Comparison of ENCODE assay signal across 17 cellular contexts in the genomic region with DNA sequence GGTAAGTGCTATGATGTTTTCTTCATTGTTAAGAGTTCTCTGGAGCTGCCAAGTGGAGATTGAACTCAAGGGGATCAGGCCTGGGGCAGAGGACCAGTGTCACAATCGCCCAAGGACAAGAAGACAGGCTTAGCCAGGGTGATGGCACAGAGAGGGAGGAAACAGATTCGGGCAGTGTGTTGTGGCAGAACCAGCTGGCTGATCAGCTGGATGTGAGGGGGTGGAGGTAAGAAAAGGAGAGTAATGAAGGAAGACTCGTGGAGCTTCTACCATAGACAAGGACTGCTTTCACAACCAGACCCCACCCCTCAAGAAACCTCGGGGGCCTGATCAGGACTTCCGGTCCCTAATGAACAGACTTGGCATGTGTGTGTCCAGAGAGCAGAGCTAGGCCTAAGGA.
A peak's percentile ranks its signal among the peaks of the same experiment; 100 is the strongest.
DNase-seq lines count a peak whose midpoint lies in the region; ATAC-seq lines count a peak whose summit lies in the region.
"Had no signal": no experiment of that assay in that cellular context is flagged by ENCODE, and none has a peak within 500 bp of the region (broad histone marks: within the 10 kb centered on the region; RNA-seq: fewer than 3 reads in every experiment).

No MANE protein-coding gene starts in this region.

- DNase-seq in SK-MEL-5 (ENCODE audit: low read depth, low spot score) = peak; percentile 47
- peak; percentile 77 for DNase-seq in foreskin melanocyte
- DNase-seq in stimulated activated effector memory CD8-positive, alpha-beta T cell treated with anti-CD3 and anti-CD28 coated beads, Interleukin-12 subunit alpha, Interleukin-12 subunit beta, amount 100 ng/mL, for 72 hours (ENCODE audit: low spot score in 2 of 2) = no peak
- DNase-seq in stimulated activated CD4-positive, alpha-beta T cell treated with anti-CD3 and anti-CD28 coated beads, Interleukin-1b, Interleukin-23, amount 100 ng/mL, for 48 hours = no peak
- DNase-seq in MV-4-11 (lab: John Stamatoyannopoulos, UW) = no peak
- DNase-seq: CD4-positive, CD25-positive, alpha-beta regulatory T cell; CD8-positive, alpha-beta T cell; DMS 273 treated with DMSO at 0.1 percent for 48 hours; DMS79; EL; GDM1; GM23248; H7; HCEC 1CT had no signal

- in situ Hi-C loops in SK-MEL-5 (cut with HindIII; ENCODE audit: low pct_unique_long_range_greater_than_20kb, low sequenced_read_pairs) = no loop called here

- ATAC-seq in stimulated activated effector memory CD8-positive, alpha-beta T cell treated with anti-CD3 and anti-CD28 coated beads, Interleukin-12 subunit alpha, Interleukin-12 subunit beta, amount 100 ng/mL, for 72 hours = no peak
- no peak for ATAC-seq in GM18858 (IDR thresholded peaks at IDR 0.05; ENCODE audit: unreplicated experiment)
- ATAC-seq: CD8-positive, alpha-beta T cell; GM12878 had no signal

- H3K9me3 Mint-ChIP-seq in stimulated activated effector memory CD8-positive, alpha-beta T cell treated with anti-CD3 and anti-CD28 coated beads, Interleukin-12 subunit alpha, Interleukin-12 subunit beta, amount 100 ng/mL, for 72 hours = no peaks in the 10 kb centered on the region
- H3K9me3 Mint-ChIP-seq: CD8-positive, alpha-beta T cell had no signal

- H3K4me1 Mint-ChIP-seq in stimulated activated effector memory CD8-positive, alpha-beta T cell treated with anti-CD3 and anti-CD28 coated beads, Interleukin-12 subunit alpha, Interleukin-12 subunit beta, amount 100 ng/mL, for 72 hours = no peaks in the 10 kb centered on the region
- H3K4me1 Mint-ChIP-seq: B cell; CD4-positive, CD25-positive, alpha-beta regulatory T cell had no signal

- no peaks in the 10 kb centered on the region for H3K36me3 Mint-ChIP-seq in stimulated activated effector memory CD8-positive, alpha-beta T cell treated with anti-CD3 and anti-CD28 coated beads, Interleukin-12 subunit alpha, Interleukin-12 subunit beta, amount 100 ng/mL, for 72 hours
- H3K36me3 Mint-ChIP-seq: CD4-positive, CD25-positive, alpha-beta regulatory T cell; CD8-positive, alpha-beta T cell had no signal

- H3K4me3 Mint-ChIP-seq in stimulated activated effector memory CD8-positive, alpha-beta T cell treated with anti-CD3 and anti-CD28 coated beads, Interleukin-12 subunit alpha, Interleukin-12 subunit beta, amount 100 ng/mL, for 72 hours = no peak overlapping the region
- H3K4me3 Mint-ChIP-seq: B cell; CD8-positive, alpha-beta T cell had no signal

- peak overlapping the region; percentile 17 for H3K27ac Mint-ChIP-seq in stimulated activated effector memory CD8-positive, alpha-beta T cell treated with anti-CD3 and anti-CD28 coated beads, Interleukin-12 subunit alpha, Interleukin-12 subunit beta, amount 100 ng/mL, for 72 hours
- H3K27ac Mint-ChIP-seq: B cell; CD4-positive, CD25-positive, alpha-beta regulatory T cell; CD8-positive, alpha-beta T cell had no signal

Comparison
In these comparisons a context has a peak if more than half of its experiments do, and no peak if none do; other contexts are left out.
1. DNase-seq: peak in SK-MEL-5 (single experiment) and foreskin melanocyte (single experiment); none in stimulated activated effector memory CD8-positive, alpha-beta T cell treated with anti-CD3 and anti-CD28 coated beads, Interleukin-12 subunit alpha, Interleukin-12 subunit beta, amount 100 ng/mL, for 72 hours (0 of 2), stimulated activated CD4-positive, alpha-beta T cell treated with anti-CD3 and anti-CD28 coated beads, Interleukin-1b, Interleukin-23, amount 100 ng/mL, for 48 hours (single experiment) and MV-4-11 (single experiment).